Comparison of ENCODE assay signal across 8 cellular contexts in genomic region chr5:150511641-150512367, GRCh38. TPM values are rescaled to one million over a fixed set of nuclear protein-coding genes. Genes with fewer than 3 reads are reported as not detected.
A peak's percentile ranks its signal among the peaks of the same experiment; 100 is the strongest.
DNase-seq lines count a peak whose midpoint lies in the region; ATAC-seq and TF ChIP-seq lines count a peak whose summit lies in the region.

No MANE protein-coding gene starts in this region.

- no peaks in the 10 kb centered on the region for H3K36me3 ChIP-seq in right lobe of liver

- no peaks in the 10 kb centered on the region for H3K9me3 Mint-ChIP-seq in dendritic cell treated with granulocyte-macrophage colony-stimulating factor and Interleukin-4, amounts not matched to agents 40 ng/mL and 50 ng/mL, for 4 days
- H3K9me3 Mint-ChIP-seq in type B pancreatic cell = no peaks in the 10 kb centered on the region

- peak; percentile 62 for DNase-seq in NCI-H2227 (lab: John Stamatoyannopoulos, UW; ENCODE audit: unreplicated experiment)
- DNase-seq in right lobe of liver = peak in 1 of 3 donors; percentile 54
- peak; percentile 77 for DNase-seq in type B pancreatic cell (ENCODE audit: extremely low spot score, unreplicated experiment)
- DNase-seq in D341Med (ENCODE audit: low spot score) = no peak
- DNase-seq in UCSD-AML1 (lab: John Stamatoyannopoulos, UW; ENCODE audit: unreplicated experiment) = no peak

- no peaks in the 10 kb centered on the region for H3K9me3 ChIP-seq in right lobe of liver

- H3K27ac Mint-ChIP-seq in dendritic cell treated with granulocyte-macrophage colony-stimulating factor and Interleukin-4, amounts not matched to agents 40 ng/mL and 50 ng/mL, for 4 days = peak overlapping the region; percentile 12
- peak overlapping the region; percentile 94 for H3K27ac Mint-ChIP-seq in type B pancreatic cell

- intact Hi-C loops in dendritic cell treated with granulocyte-macrophage colony-stimulating factor and Interleukin-4, amounts not matched to agents 40 ng/mL and 50 ng/mL, for 4 days (cut with micrococcal nuclease) = no loop called here
- intact Hi-C loops in right lobe of liver (cut with DNase I) = no loop called here

- no peaks in the 10 kb centered on the region for H3K27me3 ChIP-seq in right lobe of liver

- H3K4me3 ChIP-seq in right lobe of liver = no peak overlapping the region

- peaks cover 0 to 99% (median 54%) of the 10 kb centered on the region in 4 donors for H3K4me1 ChIP-seq in right lobe of liver

- no peaks in the 10 kb centered on the region for H3K27me3 Mint-ChIP-seq in dendritic cell treated with granulocyte-macrophage colony-stimulating factor and Interleukin-4, amounts not matched to agents 40 ng/mL and 50 ng/mL, for 4 days
- no peaks in the 10 kb centered on the region for H3K27me3 Mint-ChIP-seq in type B pancreatic cell

- ATAC-seq in right lobe of liver (peak; percentile 19 to 46 (median 26)), HG02678 (IDR thresholded peaks at IDR 0.05; ENCODE audit: unreplicated experiment) (no peak), GM18858 (IDR thresholded peaks at IDR 0.05; ENCODE audit: unreplicated experiment) (no peak)

- H3K4me1 Mint-ChIP-seq in dendritic cell treated with granulocyte-macrophage colony-stimulating factor and Interleukin-4, amounts not matched to agents 40 ng/mL and 50 ng/mL, for 4 days (ENCODE audit: low read depth) = peaks cover 53% of the 10 kb centered on the region
- peaks cover 62% of the 10 kb centered on the region for H3K4me1 Mint-ChIP-seq in type B pancreatic cell (ENCODE audit: unreplicated experiment)

- WGBS in right lobe of liver (ENCODE audit: insufficient coverage, low coverage, low lambda C conversion rate, missing lambda C conversion rate) = no CpG with 5 or more reads among the region's 6 CpGs

- no peak overlapping the region for H3K4me3 Mint-ChIP-seq in dendritic cell treated with granulocyte-macrophage colony-stimulating factor and Interleukin-4, amounts not matched to agents 40 ng/mL and 50 ng/mL, for 4 days
- H3K4me3 Mint-ChIP-seq in type B pancreatic cell = peak overlapping the region; percentile 67

- H3K27ac ChIP-seq in right lobe of liver = peak overlapping the region; percentile 87 to 93 (median 90)

- TF ChIP-seq CTCF in right lobe of liver (IDR thresholded peaks at IDR 0.05) (no peak), type B pancreatic cell (conservative IDR thresholded peaks at IDR 0.05) (no peak)

- no peak for TF ChIP-seq POLR2A in right lobe of liver (IDR thresholded peaks at IDR 0.05)

- peaks cover 5% of the 10 kb centered on the region for H3K36me3 Mint-ChIP-seq in dendritic cell treated with granulocyte-macrophage colony-stimulating factor and Interleukin-4, amounts not matched to agents 40 ng/mL and 50 ng/mL, for 4 days (ENCODE audit: low read depth)
- H3K36me3 Mint-ChIP-seq in type B pancreatic cell = no peaks in the 10 kb centered on the region

RNA-seq across cellular contexts. Expression of gene NDST1, which starts 3.9 kb away (rescaled TPM):
- 10 to 100 TPM; 38.1 to 97.5 (median 76.0) TPM for total RNA-seq in right lobe of liver
- 96.5 and 101 TPM in 2 replicates for total RNA-seq in type B pancreatic cell (ENCODE audit: low replicate concordance)

Comparison
In these comparisons a context has a peak if more than half of its experiments do, and no peak if none do; other contexts are left out.
1. DNase-seq: peak in NCI-H2227 (single experiment) and type B pancreatic cell (single experiment); none in D341Med (single experiment) and UCSD-AML1 (single experiment).
2. ATAC-seq: peak in right lobe of liver (4 of 4); none in HG02678 (single experiment) and GM18858 (single experiment).